Comparison of ENCODE assay signal across 27 cellular contexts in the genomic region with DNA sequence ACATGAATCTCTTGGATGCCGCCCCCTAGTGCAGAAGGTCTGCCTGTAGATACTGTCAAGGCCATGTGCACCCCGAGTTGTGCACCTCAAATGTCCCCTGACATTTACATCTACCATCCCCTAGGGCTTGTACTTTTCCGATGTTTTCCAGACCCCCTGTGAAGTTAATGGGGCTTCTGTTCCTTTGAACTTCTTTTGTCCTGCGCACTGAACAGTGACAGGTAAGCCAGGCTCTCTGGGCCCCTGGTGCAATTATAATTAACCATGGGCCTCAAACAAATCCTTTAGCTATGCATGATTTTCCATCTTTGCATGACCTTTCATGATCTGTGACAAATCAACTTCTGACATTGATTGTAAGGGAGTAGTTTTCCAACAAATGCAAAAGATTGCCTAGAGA.
"Had no signal": no experiment of that assay in that cellular context is flagged by ENCODE, and none has a peak within 500 bp of the region (broad histone marks: within the 10 kb centered on the region; RNA-seq: fewer than 3 reads in every experiment).

No MANE protein-coding gene starts in this region.

- H3K9me3 ChIP-seq: adrenal gland, ascending aorta, heart right ventricle, lower lobe of right lung, sigmoid colon, uterus had no signal

- H3K4me3 ChIP-seq: adrenal gland, ascending aorta, coronary artery, heart right ventricle, lower lobe of right lung, neural progenitor cell, sigmoid colon, smooth muscle cell, uterus had no signal

- H3K9me3 Mint-ChIP-seq: activated T-cell treated with anti-CD3 and anti-CD28 coated beads, Interleukin-2, amount 50 U/mL, for 4 hours; activated T-helper 2 cell treated with anti-CD3 and anti-CD28 coated beads, Interferon-gamma antibody, Interleukin-2, Interleukin-4, amounts not matched to agents 10 μg/mL and 5 μg/mL and 100 μg/mL, durations not matched to agents 14 hours and 24 hours and 36 hours; mesothelial cell of epicardium; naive thymus-derived CD8-positive, alpha-beta T cell; neural progenitor cell; stimulated activated memory B cell treated with anti-CD40 and anti-IgM and Interleukin-4, amounts not matched to agents 10 μg/mL and 1 μg/mL and 100 μg/mL, for 72 hours; T-helper 2 cell treated with Interferon-gamma antibody and Interleukin-4, amounts not matched to agents 5 μg/mL and 100 μg/mL, for 36 hours had no signal

- H3K27ac Mint-ChIP-seq: activated naive CD8-positive, alpha-beta T cell; activated T-helper 2 cell treated with anti-CD3 and anti-CD28 coated beads, Interferon-gamma antibody, Interleukin-2, Interleukin-4, amounts not matched to agents 10 μg/mL and 5 μg/mL and 100 μg/mL, durations not matched to agents 14 hours and 24 hours and 36 hours; mesothelial cell of epicardium; naive thymus-derived CD8-positive, alpha-beta T cell; neural progenitor cell; progenitor cell of endocrine pancreas; stimulated activated memory B cell treated with anti-CD40 and anti-IgM and Interleukin-4, amounts not matched to agents 10 μg/mL and 1 μg/mL and 100 μg/mL, for 72 hours; T-helper 2 cell treated with Interferon-gamma antibody and Interleukin-4, amounts not matched to agents 5 μg/mL and 100 μg/mL, for 36 hours had no signal

- H3K4me1 ChIP-seq: lower lobe of right lung, sigmoid colon, uterus had no signal

- H3K27ac ChIP-seq: adrenal gland, ascending aorta, coronary artery, epithelial cell of prostate, lower lobe of right lung, neural progenitor cell, sigmoid colon, uterus had no signal

- H3K36me3 ChIP-seq: adrenal gland, ascending aorta, heart right ventricle, lower lobe of right lung, neural progenitor cell, sigmoid colon, uterus had no signal

- H3K4me3 Mint-ChIP-seq: activated naive CD8-positive, alpha-beta T cell; activated T-cell treated with anti-CD3 and anti-CD28 coated beads, Interleukin-2, amount 50 U/mL, for 4 hours; mesothelial cell of epicardium; naive thymus-derived CD8-positive, alpha-beta T cell; neural progenitor cell; stimulated activated memory B cell treated with anti-CD40 and anti-IgM and Interleukin-4, amounts not matched to agents 10 μg/mL and 1 μg/mL and 100 μg/mL, for 72 hours; T-helper 2 cell treated with Interferon-gamma antibody and Interleukin-4, amounts not matched to agents 5 μg/mL and 100 μg/mL, for 36 hours had no signal

- H3K36me3 Mint-ChIP-seq: activated naive CD8-positive, alpha-beta T cell; mesothelial cell of epicardium; naive thymus-derived CD8-positive, alpha-beta T cell; stimulated activated memory B cell treated with anti-CD40 and anti-IgM and Interleukin-4, amounts not matched to agents 10 μg/mL and 1 μg/mL and 100 μg/mL, for 72 hours had no signal

- H3K27me3 ChIP-seq: adrenal gland, ascending aorta, heart right ventricle, neural progenitor cell, sigmoid colon, uterus had no signal

- H3K4me1 Mint-ChIP-seq: naive thymus-derived CD8-positive, alpha-beta T cell; stimulated activated memory B cell treated with anti-CD40 and anti-IgM and Interleukin-4, amounts not matched to agents 10 μg/mL and 1 μg/mL and 100 μg/mL, for 72 hours had no signal

- DNase-seq: activated CD4-positive, alpha-beta T cell treated with anti-CD3 and anti-CD28 coated beads for 4 hours; activated CD4-positive, alpha-beta T cell treated with anti-CD3 and anti-CD28 coated beads, Interleukin-2, amount 50 U/mL, for 48 hours; activated CD8-positive, alpha-beta memory T cell treated with anti-CD3 and anti-CD28 coated beads, Interleukin-2, amount 50 U/mL, for 48 hours; activated naive CD4-positive, alpha-beta T cell; activated T-cell treated with anti-CD3 and anti-CD28 coated beads, Interleukin-2, amount 50 U/mL, for 4 hours; adrenal gland; cerebellar nuclear complex; heart right ventricle; left colon; lower lobe of right lung; naive thymus-derived CD8-positive, alpha-beta T cell; retina; sigmoid colon; stimulated activated CD4-positive, alpha-beta T cell treated with anti-CD3 and anti-CD28 coated beads, Interleukin-15, amount 100 ng/mL, for 24 hours; trophoblast cell; uterus had no signal

- H3K27me3 Mint-ChIP-seq: progenitor cell of endocrine pancreas; stimulated activated memory B cell treated with anti-CD40 and anti-IgM and Interleukin-4, amounts not matched to agents 10 μg/mL and 1 μg/mL and 100 μg/mL, for 72 hours had no signal

- H3K4me2 ChIP-seq: neural progenitor cell, smooth muscle cell had no signal

- H3K9ac ChIP-seq: neural progenitor cell had no signal

- H2AFZ ChIP-seq: neural progenitor cell had no signal
